Comparison of ENCODE assay signal across 8 cellular contexts in the genomic region with DNA sequence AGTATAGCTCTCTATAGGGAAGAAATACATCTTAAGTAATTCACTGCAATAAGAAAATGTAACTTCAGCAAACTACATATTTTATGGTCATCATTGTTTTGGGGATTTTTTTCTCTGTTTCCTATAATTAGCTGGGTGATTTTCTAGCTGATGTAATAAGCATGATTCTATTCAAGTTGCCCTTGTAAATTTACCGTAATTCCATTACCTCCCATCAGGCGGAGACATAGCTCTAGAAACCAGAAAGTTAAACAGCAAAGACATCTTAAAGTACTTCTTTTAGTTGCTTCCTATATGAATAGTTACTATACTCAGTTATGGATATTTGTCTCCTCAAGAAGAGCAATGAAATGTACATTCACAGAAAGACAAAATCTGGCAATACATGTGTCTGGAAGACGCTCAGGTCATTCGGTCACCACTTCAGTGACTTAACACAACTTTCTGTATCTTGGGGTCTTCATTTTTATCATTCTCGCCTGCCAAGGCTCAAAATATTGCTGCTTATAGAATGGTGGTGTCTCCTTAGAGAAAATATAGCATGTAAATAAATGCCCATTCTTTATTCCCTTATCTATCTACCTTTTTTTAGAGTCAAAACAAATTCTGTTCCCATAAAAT.
DNase-seq lines count a peak whose midpoint lies in the region; ATAC-seq and TF ChIP-seq lines count a peak whose summit lies in the region.

No MANE protein-coding gene starts in this region.

- H3K4me1 ChIP-seq in HEK293 (ENCODE audit: control insufficient read depth, insufficient read depth, low read length) (no peaks in the 10 kb centered on the region), adrenal gland (replicated peaks in 1 of 2) (peaks cover 0 to 4% of the 10 kb centered on the region in 2 donors)

- 57 to 65% (median 58%) methylated on average over 5 of the region's 5 CpGs for whole genome bisulfite sequencing in adrenal gland, 4 donors

- peak; percentile 47 for TF ChIP-seq CTCF in activated CD8-positive, alpha-beta T cell treated with anti-CD3 and anti-CD28 coated beads for 36 hours (IDR thresholded peaks at IDR 0.05)
- TF ChIP-seq CTCF in HEK293 (tag by site-specific recombination; IDR thresholded peaks at IDR 0.05) (no peak), adrenal gland (IDR thresholded peaks at IDR 0.05) (peak; percentile 46 to 81 (median 68))

- no peaks in the 10 kb centered on the region for H3K9me3 Mint-ChIP-seq in activated CD8-positive, alpha-beta T cell treated with anti-CD3 and anti-CD28 coated beads for 36 hours
- H3K9me3 Mint-ChIP-seq in activated CD8-positive, alpha-beta T cell treated with anti-CD3 and anti-CD28 coated beads, Interleukin-2, amount 10 ng/mL, durations not matched to agents 7 days and 5 days (ENCODE audit: insufficient read depth), result no peaks in the 10 kb centered on the region

- DNase-seq in activated CD8-positive, alpha-beta T cell treated with anti-CD3 and anti-CD28 coated beads for 36 hours, result peak; percentile 4
- DNase-seq in activated CD8-positive, alpha-beta T cell treated with anti-CD3 and anti-CD28 coated beads, Interleukin-2, amount 10 ng/mL, durations not matched to agents 7 days and 5 days, result no peak
- peak; percentile 60 for DNase-seq in MV-4-11 (lab: John Stamatoyannopoulos, UW)
- DNase-seq in adrenal gland, result peak in 1 of 7 donors; percentile 21
- DNase-seq in lung microvascular endothelial cell (ENCODE audit: low read depth in 2 of 2), result peak; percentile 74 to 88
- DNase-seq in activated CD4-positive, alpha-beta T cell treated with anti-CD3 and anti-CD28 coated beads, Interleukin-2, amount 50 U/mL, for 48 hours, result no peak
- DNase-seq in effector CD4-positive, alpha-beta T cell, result no peak

- POLR2A ChIA-PET in activated CD8-positive, alpha-beta T cell treated with anti-CD3 and anti-CD28 coated beads for 36 hours (lab: Charles Lee), result no interaction called here
- POLR2A ChIA-PET in activated CD8-positive, alpha-beta T cell treated with anti-CD3 and anti-CD28 coated beads, Interleukin-2, amount 10 ng/mL, durations not matched to agents 7 days and 5 days (lab: Charles Lee), result no interaction called here
- POLR2A ChIA-PET in HEK293 (lab: Yijun Ruan, JAX), result no interaction called here

- TF ChIP-seq POLR2A in adrenal gland (IDR thresholded peaks at IDR 0.05), result no peak

- H3K27me3 ChIP-seq in adrenal gland, result no peaks in the 10 kb centered on the region

- H3K9me3 ChIP-seq in HEK293 (ENCODE audit: control insufficient read depth, insufficient read depth, low read depth, low read length), result no peaks in the 10 kb centered on the region
- no peaks in the 10 kb centered on the region for H3K9me3 ChIP-seq in adrenal gland (replicated peaks in 1 of 3)

- CTCF ChIA-PET in activated CD8-positive, alpha-beta T cell treated with anti-CD3 and anti-CD28 coated beads for 36 hours (lab: Charles Lee), result interaction anchor here (1.2 kb wide), 1 partner anchor 86 kb away, joined by 5 read pairs; no protein-coding TSS in a partner anchor
- CTCF ChIA-PET in activated CD8-positive, alpha-beta T cell treated with anti-CD3 and anti-CD28 coated beads, Interleukin-2, amount 10 ng/mL, durations not matched to agents 7 days and 5 days (lab: Charles Lee), result interaction anchor here (0.7 to 1.2 kb wide), 6 partner anchors 9 to 386 kb away, joined by 3 to 6 read pairs (median 3); no protein-coding TSS in a partner anchor
- CTCF ChIA-PET in HEK293 (lab: Yijun Ruan, JAX), result interaction anchor here (0.6 to 4.4 kb wide), 13 partner anchors 11 to 1431 kb away, joined by 3 to 71 read pairs (median 3); no protein-coding TSS in a partner anchor

- no peak overlapping the region for H3K27ac Mint-ChIP-seq in activated CD8-positive, alpha-beta T cell treated with anti-CD3 and anti-CD28 coated beads for 36 hours
- H3K27ac Mint-ChIP-seq in activated CD8-positive, alpha-beta T cell treated with anti-CD3 and anti-CD28 coated beads, Interleukin-2, amount 10 ng/mL, durations not matched to agents 7 days and 5 days, result no peak overlapping the region

- H3K36me3 ChIP-seq in HEK293 (ENCODE audit: control insufficient read depth in 2 of 2, insufficient read depth in 1 of 2, low read length in 2 of 2), result no peaks in the 10 kb centered on the region
- no peaks in the 10 kb centered on the region for H3K36me3 ChIP-seq in adrenal gland (replicated peaks in 1 of 2)

- H3K4me3 Mint-ChIP-seq in activated CD8-positive, alpha-beta T cell treated with anti-CD3 and anti-CD28 coated beads for 36 hours, result no peak overlapping the region
- no peak overlapping the region for H3K4me3 Mint-ChIP-seq in activated CD8-positive, alpha-beta T cell treated with anti-CD3 and anti-CD28 coated beads, Interleukin-2, amount 10 ng/mL, durations not matched to agents 7 days and 5 days

- H3K27ac ChIP-seq in HEK293 (ENCODE audit: extremely low read depth, low read depth, low read length), result no peak overlapping the region
- no peak overlapping the region for H3K27ac ChIP-seq in adrenal gland

- H3K4me3 ChIP-seq in HEK293 (ENCODE audit: low read depth, low read length), result no peak overlapping the region
- no peak overlapping the region for H3K4me3 ChIP-seq in adrenal gland

- no peaks in the 10 kb centered on the region for H3K36me3 Mint-ChIP-seq in activated CD8-positive, alpha-beta T cell treated with anti-CD3 and anti-CD28 coated beads for 36 hours (ENCODE audit: low read depth)
- no peaks in the 10 kb centered on the region for H3K36me3 Mint-ChIP-seq in activated CD8-positive, alpha-beta T cell treated with anti-CD3 and anti-CD28 coated beads, Interleukin-2, amount 10 ng/mL, durations not matched to agents 7 days and 5 days (ENCODE audit: low read depth)

- intact Hi-C loops in activated CD8-positive, alpha-beta T cell treated with anti-CD3 and anti-CD28 coated beads for 36 hours (cut with micrococcal nuclease), result loop anchor here (5.0 kb wide), 1 partner anchor 84 kb away; no protein-coding TSS in a partner anchor
- intact Hi-C loops in adrenal gland (cut with DNase I), result no loop called here

- no peaks in the 10 kb centered on the region for H3K4me1 Mint-ChIP-seq in activated CD8-positive, alpha-beta T cell treated with anti-CD3 and anti-CD28 coated beads for 36 hours (ENCODE audit: low read depth)
- H3K4me1 Mint-ChIP-seq in activated CD8-positive, alpha-beta T cell treated with anti-CD3 and anti-CD28 coated beads, Interleukin-2, amount 10 ng/mL, durations not matched to agents 7 days and 5 days (ENCODE audit: low read depth), result no peaks in the 10 kb centered on the region

- no peaks in the 10 kb centered on the region for H3K27me3 Mint-ChIP-seq in activated CD8-positive, alpha-beta T cell treated with anti-CD3 and anti-CD28 coated beads for 36 hours
- no peaks in the 10 kb centered on the region for H3K27me3 Mint-ChIP-seq in activated CD8-positive, alpha-beta T cell treated with anti-CD3 and anti-CD28 coated beads, Interleukin-2, amount 10 ng/mL, durations not matched to agents 7 days and 5 days (ENCODE audit: low read depth)

- peak; percentile 55 for ATAC-seq in activated CD8-positive, alpha-beta T cell treated with anti-CD3 and anti-CD28 coated beads for 36 hours
- no peak for ATAC-seq in activated CD8-positive, alpha-beta T cell treated with anti-CD3 and anti-CD28 coated beads, Interleukin-2, amount 10 ng/mL, durations not matched to agents 7 days and 5 days

TF ChIP-seq in HEK293, 187 proteins besides CTCF, POLR2A, EP300 and RAD21:
- TF ChIP-seq ZNF549 (tag by site-specific recombination; IDR thresholded peaks at IDR 0.05), result no peak
- TF ChIP-seq ZNF654 (tag by site-specific recombination; IDR thresholded peaks at IDR 0.05; ENCODE audit: low read depth), result peak; percentile 52

Comparison
In these comparisons a context has a peak if more than half of its experiments do, and no peak if none do; other contexts are left out.
1. DNase-seq: peak in activated CD8-positive, alpha-beta T cell treated with anti-CD3 and anti-CD28 coated beads for 36 hours (single experiment), MV-4-11 (single experiment) and lung microvascular endothelial cell (2 of 2); none in activated CD8-positive, alpha-beta T cell treated with anti-CD3 and anti-CD28 coated beads, Interleukin-2, amount 10 ng/mL, durations not matched to agents 7 days and 5 days (single experiment), activated CD4-positive, alpha-beta T cell treated with anti-CD3 and anti-CD28 coated beads, Interleukin-2, amount 50 U/mL, for 48 hours (0 of 2) and effector CD4-positive, alpha-beta T cell (single experiment).